39 cellular contexts compared by ENCODE assay signal in genomic region chr13:26653842-26654241, GRCh38.
"Had no signal": no experiment of that assay in that cellular context is flagged by ENCODE, and none has a peak within 500 bp of the region (broad histone marks: within the 10 kb centered on the region; RNA-seq: fewer than 3 reads in every experiment).

No MANE protein-coding gene starts in this region.

- H3K9me3 ChIP-seq: adrenal gland, body of pancreas had no signal

- DNase-seq: activated effector memory CD4-positive, alpha-beta T cell treated with anti-CD3 and anti-CD28 coated beads, Interleukin-2, amount 50 U/mL, for 16 hours; activated effector memory CD4-positive, alpha-beta T cell treated with Interleukin-2 at 50 U/mL for 16 hours; activated gamma-delta T cell; activated gamma-delta T cell treated with Interleukin-2 at 50 U/mL for 16 hours; activated naive CD4-positive, alpha-beta T cell; activated naive CD4-positive, alpha-beta T cell treated with anti-CD3 and anti-CD28 coated beads for 36 hours; activated naive CD4-positive, alpha-beta T cell treated with anti-CD3 and anti-CD28 coated beads, Interleukin-2, amount 10 ng/mL, durations not matched to agents 7 days and 5 days; activated naive CD4-positive, alpha-beta T cell treated with anti-CD3 and anti-CD28 coated beads, Interleukin-2, amount 50 U/mL, for 16 hours; activated naive CD4-positive, alpha-beta T cell treated with Interleukin-2 at 50 U/mL for 16 hours; activated naive CD8-positive, alpha-beta T cell treated with anti-CD3 and anti-CD28 coated beads for 36 hours; activated naive CD8-positive, alpha-beta T cell treated with anti-CD3 and anti-CD28 coated beads, Interleukin-2, amount 10 ng/mL, durations not matched to agents 7 days and 5 days; activated naive CD8-positive, alpha-beta T cell treated with anti-CD3 and anti-CD28 coated beads, Interleukin-2, amount 50 U/mL, for 24 hours; activated T-cell treated with anti-CD3 and anti-CD28 coated beads, Interleukin-2, amount 50 U/mL, for 1 hour; activated T-cell treated with anti-CD3 and anti-CD28 coated beads, Interleukin-2, amount 50 U/mL, for 24 hours; activated T-cell treated with anti-CD3 and anti-CD28 coated beads, Interleukin-2, amount 50 U/mL, for 4 hours; activated T-cell treated with anti-CD3 and anti-CD28 coated beads, Interleukin-2, amount 50 U/mL, for 48 hours; activated T-cell treated with anti-CD3 and anti-CD28 coated beads, Interleukin-2, amount 50 U/mL, for 72 hours; adrenal gland; amniotic stem cell; amygdala; anterior cingulate cortex; aorta; body of pancreas; caudate nucleus; central memory CD4-positive, alpha-beta T cell; cerebellar nuclear complex had no signal

- ATAC-seq: activated naive CD4-positive, alpha-beta T cell treated with anti-CD3 and anti-CD28 coated beads, Interleukin-2, amount 50 U/mL, for 72 hours; activated naive CD8-positive, alpha-beta T cell treated with anti-CD3 and anti-CD28 coated beads, Interleukin-2, amount 50 U/mL, for 24 hours; activated T-cell treated with anti-CD3 and anti-CD28 coated beads, Interleukin-2, amount 50 U/mL, for 4 hours; activated T-cell treated with anti-CD3 and anti-CD28 coated beads, Interleukin-2, amount 50 U/mL, for 72 hours; activated T-helper 17 cell treated with anti-CD3 and anti-CD28 coated beads, Interleukin-2, amount 50 U/mL, for 72 hours; body of pancreas had no signal

- H3K27me3 Mint-ChIP-seq: activated naive CD8-positive, alpha-beta T cell treated with anti-CD3 and anti-CD28 coated beads for 36 hours; activated T-helper 17 cell treated with anti-CD3 and anti-CD28 coated beads, Interleukin-2, amount 50 U/mL, for 72 hours; brain; central memory CD8-positive, alpha-beta T cell had no signal

- H3K36me3 Mint-ChIP-seq: activated naive CD4-positive, alpha-beta T cell treated with anti-CD3 and anti-CD28 coated beads, Interleukin-2, amount 10 ng/mL, durations not matched to agents 7 days and 5 days; activated naive CD4-positive, alpha-beta T cell treated with anti-CD3 and anti-CD28 coated beads, Interleukin-2, amount 50 U/mL, for 24 hours; activated naive CD8-positive, alpha-beta T cell; activated naive CD8-positive, alpha-beta T cell treated with anti-CD3 and anti-CD28 coated beads, Interleukin-2, amount 10 ng/mL, durations not matched to agents 7 days and 5 days had no signal

- H3K27ac ChIP-seq: adrenal gland, ascending aorta, body of pancreas, brain microvascular endothelial cell, breast epithelium, cardiac muscle cell had no signal

- H3K4me1 Mint-ChIP-seq: activated naive CD4-positive, alpha-beta T cell treated with anti-CD3 and anti-CD28 coated beads, Interleukin-2, amount 10 ng/mL, durations not matched to agents 7 days and 5 days; activated naive CD4-positive, alpha-beta T cell treated with anti-CD3 and anti-CD28 coated beads, Interleukin-2, amount 50 U/mL, for 24 hours; activated naive CD8-positive, alpha-beta T cell treated with anti-CD3 and anti-CD28 coated beads for 36 hours; activated naive CD8-positive, alpha-beta T cell treated with anti-CD3 and anti-CD28 coated beads, Interleukin-2, amount 10 ng/mL, durations not matched to agents 7 days and 5 days; activated naive CD8-positive, alpha-beta T cell treated with anti-CD3 and anti-CD28 coated beads, Interleukin-2, amount 50 U/mL, for 24 hours; activated T-helper 17 cell treated with anti-CD3 and anti-CD28 coated beads, Interleukin-2, amount 50 U/mL, for 72 hours; brain; central memory CD8-positive, alpha-beta T cell had no signal

- H3K27me3 ChIP-seq: adrenal gland, ascending aorta, body of pancreas, brain microvascular endothelial cell, breast epithelium, cardiac muscle cell had no signal

- H3K27ac Mint-ChIP-seq: activated naive CD4-positive, alpha-beta T cell treated with anti-CD3 and anti-CD28 coated beads for 36 hours; activated naive CD4-positive, alpha-beta T cell treated with anti-CD3 and anti-CD28 coated beads, Interleukin-2, amount 10 ng/mL, durations not matched to agents 7 days and 5 days; activated naive CD4-positive, alpha-beta T cell treated with anti-CD3 and anti-CD28 coated beads, Interleukin-2, amount 50 U/mL, for 24 hours; activated naive CD4-positive, alpha-beta T cell treated with anti-CD3 and anti-CD28 coated beads, Interleukin-2, amount 50 U/mL, for 72 hours; activated naive CD8-positive, alpha-beta T cell; activated naive CD8-positive, alpha-beta T cell treated with anti-CD3 and anti-CD28 coated beads for 36 hours; activated naive CD8-positive, alpha-beta T cell treated with anti-CD3 and anti-CD28 coated beads, Interleukin-2, amount 10 ng/mL, durations not matched to agents 7 days and 5 days; activated naive CD8-positive, alpha-beta T cell treated with anti-CD3 and anti-CD28 coated beads, Interleukin-2, amount 50 U/mL, for 24 hours; activated T-cell treated with anti-CD3 and anti-CD28 coated beads, Interleukin-2, amount 50 U/mL, for 24 hours; activated T-cell treated with anti-CD3 and anti-CD28 coated beads, Interleukin-2, amount 50 U/mL, for 72 hours; activated T-helper 1 cell treated with anti-CD3 and anti-CD28 coated beads, Interleukin-12 subunit alpha, Interleukin-12 subunit beta, Interleukin-2, Interleukin-4 antibody, amounts not matched to agents 30 ng/mL and 10 ng/mL and 1 ng/mL, durations not matched to agents 14 hours and 24 hours and 36 hours; activated T-helper 17 cell treated with anti-CD3 and anti-CD28 coated beads, Interleukin-2, amount 50 U/mL, for 72 hours; activated T-helper 2 cell treated with anti-CD3 and anti-CD28 coated beads, Interferon-gamma antibody, Interleukin-2, Interleukin-4, amounts not matched to agents 10 μg/mL and 5 μg/mL and 100 μg/mL, durations not matched to agents 14 hours and 24 hours and 36 hours; brain had no signal

- H3K4me3 Mint-ChIP-seq: activated naive CD4-positive, alpha-beta T cell treated with anti-CD3 and anti-CD28 coated beads for 36 hours; activated naive CD4-positive, alpha-beta T cell treated with anti-CD3 and anti-CD28 coated beads, Interleukin-2, amount 10 ng/mL, durations not matched to agents 7 days and 5 days; activated naive CD4-positive, alpha-beta T cell treated with anti-CD3 and anti-CD28 coated beads, Interleukin-2, amount 50 U/mL, for 24 hours; activated naive CD8-positive, alpha-beta T cell; activated naive CD8-positive, alpha-beta T cell treated with anti-CD3 and anti-CD28 coated beads for 36 hours; activated naive CD8-positive, alpha-beta T cell treated with anti-CD3 and anti-CD28 coated beads, Interleukin-2, amount 10 ng/mL, durations not matched to agents 7 days and 5 days; activated naive CD8-positive, alpha-beta T cell treated with anti-CD3 and anti-CD28 coated beads, Interleukin-2, amount 50 U/mL, for 24 hours; activated T-cell treated with anti-CD3 and anti-CD28 coated beads, Interleukin-2, amount 50 U/mL, for 24 hours; activated T-cell treated with anti-CD3 and anti-CD28 coated beads, Interleukin-2, amount 50 U/mL, for 4 hours; activated T-cell treated with anti-CD3 and anti-CD28 coated beads, Interleukin-2, amount 50 U/mL, for 72 hours; activated T-helper 1 cell treated with anti-CD3 and anti-CD28 coated beads, Interleukin-12 subunit alpha, Interleukin-12 subunit beta, Interleukin-2, Interleukin-4 antibody, amounts not matched to agents 30 ng/mL and 10 ng/mL and 1 ng/mL, durations not matched to agents 14 hours and 24 hours and 36 hours; activated T-helper 17 cell treated with anti-CD3 and anti-CD28 coated beads, Interleukin-2, amount 50 U/mL, for 72 hours; brain; central memory CD8-positive, alpha-beta T cell had no signal

- H3K36me3 ChIP-seq: adrenal gland, ascending aorta, brain microvascular endothelial cell, breast epithelium, cardiac muscle cell had no signal

- H3K4me1 ChIP-seq: ascending aorta, body of pancreas, breast epithelium had no signal

- FAIRE-seq: bronchial epithelial cell had no signal

- H3K4me3 ChIP-seq: adrenal gland, ascending aorta, body of pancreas, breast epithelium, cardiac muscle cell had no signal
